ENCODE assay signal across 1 cellular context in the genomic region with DNA sequence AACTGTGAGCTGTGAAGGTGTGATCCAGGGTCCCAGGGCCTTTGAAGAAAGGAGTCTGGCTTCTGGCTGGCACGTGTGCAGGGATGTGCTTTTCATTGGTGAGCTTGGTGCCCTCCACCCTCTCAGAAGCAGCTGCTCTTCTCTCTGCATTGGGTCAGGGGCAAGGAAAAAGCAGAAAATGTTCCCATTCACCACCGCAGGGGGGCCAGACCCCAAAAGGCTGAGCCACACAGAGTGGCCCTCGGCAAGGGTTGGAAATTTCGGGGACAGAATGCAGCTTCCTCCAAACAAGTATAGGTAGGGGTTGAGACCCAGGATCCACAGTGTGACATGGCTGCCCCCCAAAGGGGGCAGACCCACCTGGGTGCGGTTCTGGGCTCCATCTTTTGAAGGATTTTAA.
TF ChIP-seq lines count a peak whose summit lies in the region.

No MANE protein-coding gene starts in this region.

TF ChIP-seq in K562, 482 proteins besides CTCF, POLR2A, EP300 and RAD21:
- TF ChIP-seq HDAC1 (IDR thresholded peaks at IDR 0.05): no peak
- no peak for TF ChIP-seq NR2F6 (CRISPR knock-in tag; IDR thresholded peaks at IDR 0.05)
- no peak for TF ChIP-seq PRPF4 (IDR thresholded peaks at IDR 0.05; ENCODE audit: insufficient read depth, low read depth, low read length, poor library complexity, severe bottlenecking)
- TF ChIP-seq, protein P1, sequence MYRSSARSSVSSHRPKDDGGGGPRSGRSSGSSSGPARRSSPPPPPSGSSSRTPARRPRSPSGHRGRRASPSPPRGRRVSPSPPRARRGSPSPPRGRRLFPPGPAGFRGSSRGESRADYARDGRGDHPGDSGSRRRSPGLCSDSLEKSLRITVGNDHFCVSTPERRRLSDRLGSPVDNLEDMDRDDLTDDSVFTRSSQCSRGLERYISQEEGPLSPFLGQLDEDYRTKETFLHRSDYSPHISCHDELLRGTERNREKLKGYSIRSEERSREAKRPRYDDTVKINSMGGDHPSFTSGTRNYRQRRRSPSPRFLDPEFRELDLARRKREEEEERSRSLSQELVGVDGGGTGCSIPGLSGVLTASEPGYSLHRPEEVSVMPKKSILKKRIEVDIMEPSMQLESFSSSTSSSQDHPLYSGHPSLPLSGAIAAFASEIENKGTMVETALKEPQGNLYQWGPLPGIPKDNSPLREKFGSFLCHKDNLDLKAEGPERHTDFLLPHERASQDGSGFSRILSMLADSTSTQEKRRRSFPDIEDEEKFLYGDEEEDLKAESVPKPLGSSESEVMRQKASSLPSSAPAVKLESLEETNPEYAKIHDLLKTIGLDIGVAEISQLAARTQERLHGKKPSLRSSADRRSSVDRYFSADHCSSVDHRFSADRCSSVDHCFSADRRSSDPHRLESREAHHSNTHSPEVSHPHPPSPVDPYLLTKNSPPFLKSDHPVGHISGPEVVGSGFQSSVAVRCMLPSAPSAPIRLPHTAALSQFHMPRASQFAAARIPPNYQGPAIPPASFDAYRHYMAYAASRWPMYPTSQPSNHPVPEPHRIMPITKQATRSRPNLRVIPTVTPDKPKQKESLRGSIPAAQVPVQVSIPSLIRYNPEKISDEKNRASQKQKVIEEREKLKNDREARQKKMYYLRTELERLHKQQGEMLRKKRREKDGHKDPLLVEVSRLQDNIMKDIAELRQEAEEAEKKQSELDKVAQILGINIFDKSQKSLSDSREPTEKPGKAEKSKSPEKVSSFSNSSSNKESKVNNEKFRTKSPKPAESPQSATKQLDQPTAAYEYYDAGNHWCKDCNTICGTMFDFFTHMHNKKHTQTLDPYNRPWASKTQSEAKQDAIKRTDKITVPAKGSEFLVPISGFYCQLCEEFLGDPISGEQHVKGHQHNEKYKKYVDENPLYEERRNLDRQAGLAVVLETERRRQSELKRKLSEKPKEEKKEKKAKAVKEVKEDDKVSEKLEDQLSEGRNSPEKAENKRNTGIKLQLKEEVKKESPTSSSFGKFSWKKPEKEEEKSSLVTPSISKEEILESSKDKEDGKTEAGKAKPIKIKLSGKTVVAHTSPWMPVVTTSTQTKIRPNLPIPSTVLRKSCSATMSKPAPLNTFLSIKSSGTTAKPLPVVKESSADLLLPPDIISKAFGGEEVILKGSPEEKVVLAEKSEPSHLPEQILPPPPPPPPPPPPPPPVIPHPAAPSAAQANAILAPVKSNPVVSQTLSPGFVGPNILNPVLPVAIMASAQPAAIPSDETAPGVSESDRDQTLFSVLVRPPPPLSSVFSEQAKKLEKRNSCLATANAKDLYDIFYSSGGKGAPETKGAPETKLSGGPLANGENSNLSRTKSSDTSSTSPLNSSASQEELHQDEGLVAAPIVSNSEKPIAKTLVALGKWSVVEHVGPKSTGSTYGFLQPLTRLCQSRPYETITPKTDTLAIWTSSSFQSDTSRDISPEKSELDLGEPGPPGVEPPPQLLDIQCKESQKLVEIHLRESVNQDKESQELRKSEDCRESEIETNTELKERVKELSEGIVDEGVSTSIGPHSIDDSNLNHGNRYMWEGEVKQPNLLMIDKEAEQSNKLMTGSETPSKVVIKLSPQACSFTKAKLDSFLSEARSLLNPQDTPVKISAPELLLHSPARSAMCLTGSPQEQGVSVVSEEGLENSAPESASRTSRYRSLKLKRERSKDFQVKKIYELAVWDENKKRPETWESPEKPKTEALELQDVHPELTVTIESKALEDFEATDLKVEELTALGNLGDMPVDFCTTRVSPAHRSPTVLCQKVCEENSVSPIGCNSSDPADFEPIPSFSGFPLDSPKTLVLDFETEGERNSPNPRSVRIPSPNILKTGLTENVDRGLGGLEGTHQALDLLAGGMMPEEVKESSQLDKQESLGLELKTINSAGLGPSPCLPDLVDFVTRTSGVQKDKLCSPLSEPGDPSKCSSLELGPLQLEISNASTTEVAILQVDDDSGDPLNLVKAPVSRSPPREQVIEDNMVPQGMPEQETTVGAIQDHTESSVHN (IDR thresholded peaks at IDR 0.05; ENCODE audit: borderline replicate concordance in 1 of 2, low read depth in 1 of 2): no peak
- TF ChIP-seq PHF8 (IDR thresholded peaks at IDR 0.05; ENCODE audit: borderline replicate concordance, low read length): no peak
- TF ChIP-seq, protein P2, sequence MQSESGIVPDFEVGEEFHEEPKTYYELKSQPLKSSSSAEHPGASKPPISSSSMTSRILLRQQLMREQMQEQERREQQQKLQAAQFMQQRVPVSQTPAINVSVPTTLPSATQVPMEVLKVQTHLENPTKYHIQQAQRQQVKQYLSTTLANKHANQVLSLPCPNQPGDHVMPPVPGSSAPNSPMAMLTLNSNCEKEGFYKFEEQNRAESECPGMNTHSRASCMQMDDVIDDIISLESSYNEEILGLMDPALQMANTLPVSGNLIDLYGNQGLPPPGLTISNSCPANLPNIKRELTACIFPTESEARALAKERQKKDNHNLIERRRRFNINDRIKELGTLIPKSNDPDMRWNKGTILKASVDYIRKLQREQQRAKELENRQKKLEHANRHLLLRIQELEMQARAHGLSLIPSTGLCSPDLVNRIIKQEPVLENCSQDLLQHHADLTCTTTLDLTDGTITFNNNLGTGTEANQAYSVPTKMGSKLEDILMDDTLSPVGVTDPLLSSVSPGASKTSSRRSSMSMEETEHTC (IDR thresholded peaks at IDR 0.05): no peak
- TF ChIP-seq FOXK1 (CRISPR knock-in tag; IDR thresholded peaks at IDR 0.05; ENCODE audit: borderline replicate concordance): no peak
- TF ChIP-seq, protein P3, sequence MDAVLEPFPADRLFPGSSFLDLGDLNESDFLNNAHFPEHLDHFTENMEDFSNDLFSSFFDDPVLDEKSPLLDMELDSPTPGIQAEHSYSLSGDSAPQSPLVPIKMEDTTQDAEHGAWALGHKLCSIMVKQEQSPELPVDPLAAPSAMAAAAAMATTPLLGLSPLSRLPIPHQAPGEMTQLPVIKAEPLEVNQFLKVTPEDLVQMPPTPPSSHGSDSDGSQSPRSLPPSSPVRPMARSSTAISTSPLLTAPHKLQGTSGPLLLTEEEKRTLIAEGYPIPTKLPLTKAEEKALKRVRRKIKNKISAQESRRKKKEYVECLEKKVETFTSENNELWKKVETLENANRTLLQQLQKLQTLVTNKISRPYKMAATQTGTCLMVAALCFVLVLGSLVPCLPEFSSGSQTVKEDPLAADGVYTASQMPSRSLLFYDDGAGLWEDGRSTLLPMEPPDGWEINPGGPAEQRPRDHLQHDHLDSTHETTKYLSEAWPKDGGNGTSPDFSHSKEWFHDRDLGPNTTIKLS (IDR thresholded peaks at IDR 0.05; ENCODE audit: borderline replicate concordance, low read depth): no peak
- no peak for TF ChIP-seq HOXB6 (CRISPR knock-in tag; IDR thresholded peaks at IDR 0.05; ENCODE audit: borderline replicate concordance)
- TF ChIP-seq NELFE (IDR thresholded peaks at IDR 0.05; ENCODE audit: insufficient read depth, insufficient read length): no peak
- TF ChIP-seq PTTG1 (tag; IDR thresholded peaks at IDR 0.05; ENCODE audit: low read depth): no peak
- TF ChIP-seq BCL6 (CRISPR knock-in tag; IDR thresholded peaks at IDR 0.05): no peak
- TF ChIP-seq ZNF316 (IDR thresholded peaks at IDR 0.05): no peak
- no peak for TF ChIP-seq SUPT5H (IDR thresholded peaks at IDR 0.05)
- TF ChIP-seq, protein P4, sequence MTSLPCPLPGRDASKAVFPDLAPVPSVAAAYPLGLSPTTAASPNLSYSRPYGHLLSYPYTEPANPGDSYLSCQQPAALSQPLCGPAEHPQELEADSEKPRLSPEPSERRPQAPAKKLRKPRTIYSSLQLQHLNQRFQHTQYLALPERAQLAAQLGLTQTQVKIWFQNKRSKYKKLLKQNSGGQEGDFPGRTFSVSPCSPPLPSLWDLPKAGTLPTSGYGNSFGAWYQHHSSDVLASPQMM (CRISPR knock-in tag; IDR thresholded peaks at IDR 0.05): no peak
- TF ChIP-seq, protein P5, sequence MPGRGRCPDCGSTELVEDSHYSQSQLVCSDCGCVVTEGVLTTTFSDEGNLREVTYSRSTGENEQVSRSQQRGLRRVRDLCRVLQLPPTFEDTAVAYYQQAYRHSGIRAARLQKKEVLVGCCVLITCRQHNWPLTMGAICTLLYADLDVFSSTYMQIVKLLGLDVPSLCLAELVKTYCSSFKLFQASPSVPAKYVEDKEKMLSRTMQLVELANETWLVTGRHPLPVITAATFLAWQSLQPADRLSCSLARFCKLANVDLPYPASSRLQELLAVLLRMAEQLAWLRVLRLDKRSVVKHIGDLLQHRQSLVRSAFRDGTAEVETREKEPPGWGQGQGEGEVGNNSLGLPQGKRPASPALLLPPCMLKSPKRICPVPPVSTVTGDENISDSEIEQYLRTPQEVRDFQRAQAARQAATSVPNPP (IDR thresholded peaks at IDR 0.05; ENCODE audit: borderline replicate concordance, insufficient read depth, insufficient read length): no peak
- TF ChIP-seq PURB (CRISPR knock-in tag; IDR thresholded peaks at IDR 0.05; ENCODE audit: low read depth): no peak
- no peak for TF ChIP-seq SETDB1 (IDR thresholded peaks at IDR 0.05; ENCODE audit: low read length)
- TF ChIP-seq, protein P6, sequence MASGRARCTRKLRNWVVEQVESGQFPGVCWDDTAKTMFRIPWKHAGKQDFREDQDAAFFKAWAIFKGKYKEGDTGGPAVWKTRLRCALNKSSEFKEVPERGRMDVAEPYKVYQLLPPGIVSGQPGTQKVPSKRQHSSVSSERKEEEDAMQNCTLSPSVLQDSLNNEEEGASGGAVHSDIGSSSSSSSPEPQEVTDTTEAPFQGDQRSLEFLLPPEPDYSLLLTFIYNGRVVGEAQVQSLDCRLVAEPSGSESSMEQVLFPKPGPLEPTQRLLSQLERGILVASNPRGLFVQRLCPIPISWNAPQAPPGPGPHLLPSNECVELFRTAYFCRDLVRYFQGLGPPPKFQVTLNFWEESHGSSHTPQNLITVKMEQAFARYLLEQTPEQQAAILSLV (tag; IDR thresholded peaks at IDR 0.05): no peak
